Comparison of ENCODE assay signal across 32 cellular contexts in genomic region chr9:87531370-87532295, GRCh38. TPM values are rescaled to one million over a fixed set of nuclear protein-coding genes. Genes with fewer than 3 reads are reported as not detected.
DNase-seq lines count a peak whose midpoint lies in the region; ATAC-seq, FAIRE-seq and TF ChIP-seq lines count a peak whose summit lies in the region.
"Had no signal": no experiment of that assay in that cellular context is flagged by ENCODE, and none has a peak within 500 bp of the region (broad histone marks: within the 10 kb centered on the region; RNA-seq: fewer than 3 reads in every experiment).

No MANE protein-coding gene starts in this region.

- no peak for TF ChIP-seq RAD21 in H1 (IDR thresholded peaks at IDR 0.05 in 1 of 2, conservative IDR thresholded peaks at IDR 0.05 in 1 of 2; ENCODE audit: low read depth in 2 of 2, low read length in 2 of 2)

- FAIRE-seq in H1 (lab: Jason Lieb, UNC) = peak; percentile 60
- FAIRE-seq: islet of Langerhans, K562, RCC 7860 had no signal

- DNase-seq in H1 (ENCODE audit: low read depth in 1 of 2, low spot score in 2 of 2) (no peak), nephron progenitor cell (no peak), type B pancreatic cell (ENCODE audit: extremely low spot score, unreplicated experiment) (no peak)
- no peak for DNase-seq in central memory CD4-positive, alpha-beta T cell
- DNase-seq in CD4-positive, alpha-beta memory T cell = no peak
- DNase-seq: activated CD4-positive, alpha-beta T cell treated with anti-CD3 and anti-CD28 coated beads for 4 hours; activated CD8-positive, alpha-beta T cell treated with anti-CD3 and anti-CD28 coated beads, Interleukin-2, amount 10 ng/mL, durations not matched to agents 7 days and 5 days; activated naive CD4-positive, alpha-beta T cell treated with anti-CD3 and anti-CD28 coated beads, Interleukin-2, amount 50 U/mL, for 16 hours; amygdala; Caco-2; DMS53; midbrain; naive thymus-derived CD4-positive, alpha-beta T cell; NCI-H1092; NCI-H1694; NCI-H446; NCI-H774; occipital lobe; SHP77 treated with DMSO at 0.1 percent for 48 hours; stimulated activated naive CD4-positive, alpha-beta T cell treated with Interleukin-2 at 50 U/mL for 16 hours had no signal

- H2BK5ac ChIP-seq in H1 (ENCODE audit: low read depth, low read length) = peak overlapping the region; percentile 36; the same call in 1 of the 2 replicates

- H3K27ac Mint-ChIP-seq in nephron progenitor cell = peak overlapping the region; percentile 91
- peak overlapping the region; percentile 6 for H3K27ac Mint-ChIP-seq in type B pancreatic cell
- H3K27ac Mint-ChIP-seq in CD4-positive, alpha-beta memory T cell = no peak overlapping the region
- H3K27ac Mint-ChIP-seq: activated CD8-positive, alpha-beta T cell treated with anti-CD3 and anti-CD28 coated beads, Interleukin-2, amount 10 ng/mL, durations not matched to agents 7 days and 5 days; activated T-helper 17 cell treated with anti-CD3 and anti-CD28 coated beads, Interleukin-2, amount 50 U/mL, for 72 hours; naive thymus-derived CD4-positive, alpha-beta T cell; T-helper 2 cell treated with Interferon-gamma antibody and Interleukin-4, amounts not matched to agents 5 μg/mL and 100 μg/mL, for 36 hours had no signal

- H3K27me3 Mint-ChIP-seq in nephron progenitor cell (ENCODE audit: low read depth, poor library complexity) (no peaks in the 10 kb centered on the region), type B pancreatic cell (no peaks in the 10 kb centered on the region)
- H3K27me3 Mint-ChIP-seq in CD4-positive, alpha-beta memory T cell = peaks cover 0 to 5% of the 10 kb centered on the region in 2 donors
- H3K27me3 Mint-ChIP-seq: activated T-helper 17 cell treated with anti-CD3 and anti-CD28 coated beads, Interleukin-2, amount 50 U/mL, for 72 hours had no signal

- H3K4me1 ChIP-seq in HUES48 (ENCODE audit: control insufficient read depth, insufficient read depth, low read length) (peaks cover 32% of the 10 kb centered on the region), H1 (replicated peaks in 1 of 4; ENCODE audit: control insufficient read depth in 3 of 4, insufficient read depth in 4 of 4, low read length in 3 of 4) (peaks cover 8 to 19% (median 14%) of the 10 kb centered on the region in 4 experiments; a peak in 6 of 7 replicates)
- no peaks in the 10 kb centered on the region for H3K4me1 ChIP-seq in CD4-positive, alpha-beta memory T cell (ENCODE audit: insufficient read depth, low read length)
- H3K4me1 ChIP-seq: breast epithelium, Caco-2, vagina had no signal

- TF ChIP-seq POLR2A in H1 (IDR thresholded peaks at IDR 0.05; ENCODE audit: control extremely low read depth in 1 of 2, low read depth in 2 of 2, low read length in 2 of 2) = no peak

- H2BK12ac ChIP-seq in H1 (ENCODE audit: low read depth, low read length) = peak overlapping the region; percentile 85; the same call in 1 of the 2 replicates

- H3K36me3 ChIP-seq in HUES48 (ENCODE audit: control insufficient read depth, insufficient read depth, low read length) = no peaks in the 10 kb centered on the region; the same call in 1 of the 2 replicates
- no peaks in the 10 kb centered on the region for H3K36me3 ChIP-seq in H1 (ENCODE audit: control insufficient read depth in 2 of 4, insufficient read depth in 4 of 4, low read length in 3 of 4)
- no peaks in the 10 kb centered on the region for H3K36me3 ChIP-seq in CD4-positive, alpha-beta memory T cell (ENCODE audit: insufficient read depth, low read length)
- H3K36me3 ChIP-seq: breast epithelium, vagina had no signal

- H3K18ac ChIP-seq in H1 (ENCODE audit: extremely low read depth, low read length) = peak overlapping the region; percentile 48; the same call in 1 of the 2 replicates

- no peak overlapping the region for H2AK5ac ChIP-seq in H1 (ENCODE audit: low read depth, low read length)

- no peak overlapping the region for H3K23ac ChIP-seq in H1 (ENCODE audit: insufficient read length)

- no peak overlapping the region for H4K5ac ChIP-seq in H1 (ENCODE audit: insufficient read length, low read depth, low read length)

- peaks cover 9% of the 10 kb centered on the region for H3K79me1 ChIP-seq in H1 (ENCODE audit: low read depth, low read length)

- peak overlapping the region; percentile 23 for H4K91ac ChIP-seq in H1 (replicated peaks; ENCODE audit: insufficient read length, low read length)

- no peak overlapping the region for H3K4ac ChIP-seq in H1 (replicated peaks; ENCODE audit: insufficient read length, low read depth, low read length)

- no peak for TF ChIP-seq CTCF in H1 (IDR thresholded peaks at IDR 0.05; ENCODE audit: control extremely low read depth in 1 of 3, insufficient read depth in 1 of 3, low read depth in 1 of 3, low read length in 3 of 3)
- TF ChIP-seq CTCF in nephron progenitor cell (IDR thresholded peaks at IDR 0.05) = no peak
- TF ChIP-seq CTCF in type B pancreatic cell (conservative IDR thresholded peaks at IDR 0.05) = no peak

- no peak for TF ChIP-seq EP300 in H1 (IDR thresholded peaks at IDR 0.05; ENCODE audit: borderline replicate concordance in 1 of 2, low read depth in 2 of 2, low read length in 2 of 2)

- H3K27me3 ChIP-seq in HUES48 (ENCODE audit: control insufficient read depth, insufficient read depth, low read length) (no peaks in the 10 kb centered on the region), H1 (replicated peaks in 1 of 4; ENCODE audit: control insufficient read depth in 3 of 4, extremely low read depth in 1 of 4, insufficient read depth in 3 of 4, low read length in 3 of 4) (no peaks in the 10 kb centered on the region)
- H3K27me3 ChIP-seq in CD4-positive, alpha-beta memory T cell (ENCODE audit: insufficient read depth, low read length) = no peaks in the 10 kb centered on the region
- H3K27me3 ChIP-seq: breast epithelium, vagina had no signal

- peaks cover 13 to 18% of the 10 kb centered on the region in 2 experiments for H4K20me1 ChIP-seq in H1 (replicated peaks in 1 of 2; ENCODE audit: control insufficient read depth in 1 of 2, insufficient read depth in 2 of 2, low read length in 2 of 2)

- H3K9me3 Mint-ChIP-seq in nephron progenitor cell (no peaks in the 10 kb centered on the region), type B pancreatic cell (no peaks in the 10 kb centered on the region)
- peaks cover 0 to 1% (median 0%) of the 10 kb centered on the region in 8 donors for H3K9me3 Mint-ChIP-seq in CD4-positive, alpha-beta memory T cell
- H3K9me3 Mint-ChIP-seq: activated T-helper 17 cell treated with anti-CD3 and anti-CD28 coated beads, Interleukin-2, amount 50 U/mL, for 72 hours; naive thymus-derived CD4-positive, alpha-beta T cell; T-helper 2 cell treated with Interferon-gamma antibody and Interleukin-4, amounts not matched to agents 5 μg/mL and 100 μg/mL, for 36 hours had no signal

- H3K36me3 Mint-ChIP-seq in nephron progenitor cell (ENCODE audit: low read depth) (peaks cover 10% of the 10 kb centered on the region), type B pancreatic cell (peaks cover 26% of the 10 kb centered on the region)
- no peaks in the 10 kb centered on the region for H3K36me3 Mint-ChIP-seq in CD4-positive, alpha-beta memory T cell
- H3K36me3 Mint-ChIP-seq: naive thymus-derived CD4-positive, alpha-beta T cell had no signal

- H3K4me3 Mint-ChIP-seq in nephron progenitor cell (no peak overlapping the region), type B pancreatic cell (peak overlapping the region; percentile 19)
- no peak overlapping the region for H3K4me3 Mint-ChIP-seq in CD4-positive, alpha-beta memory T cell
- H3K4me3 Mint-ChIP-seq: activated CD8-positive, alpha-beta T cell treated with anti-CD3 and anti-CD28 coated beads, Interleukin-2, amount 10 ng/mL, durations not matched to agents 7 days and 5 days; activated T-helper 17 cell treated with anti-CD3 and anti-CD28 coated beads, Interleukin-2, amount 50 U/mL, for 72 hours; naive thymus-derived CD4-positive, alpha-beta T cell; T-helper 2 cell treated with Interferon-gamma antibody and Interleukin-4, amounts not matched to agents 5 μg/mL and 100 μg/mL, for 36 hours had no signal

- no peak overlapping the region for H2BK120ac ChIP-seq in H1 (replicated peaks; ENCODE audit: low read depth, low read length)

- no peaks in the 10 kb centered on the region for H3K23me2 ChIP-seq in H1 (ENCODE audit: low read depth, low read length)

- CTCF ChIA-PET in H1 (lab: Charles Lee; ENCODE audit: partially characterized antibody) = interaction anchor here (1.1 to 1.6 kb wide), 2 partner anchors 10 to 153 kb away, joined by 4 to 6 read pairs; no protein-coding TSS in a partner anchor
- CTCF ChIA-PET in CD4-positive, alpha-beta memory T cell (lab: Charles Lee; ENCODE audit: partially characterized antibody) = no interaction called here

- H3K79me2 ChIP-seq in H1 (ENCODE audit: control insufficient read depth in 1 of 2, insufficient read depth in 2 of 2, low read length in 2 of 2) = peaks cover 5 to 82% of the 10 kb centered on the region in 2 experiments; a peak in 3 of 4 replicates

- H3K27ac ChIP-seq in HUES48 (ENCODE audit: low read depth, low read length) = peak overlapping the region; percentile 72
- no peak overlapping the region for H3K27ac ChIP-seq in H1 (ENCODE audit: low read depth, low read length)
- H3K27ac ChIP-seq in CD4-positive, alpha-beta memory T cell (ENCODE audit: low read depth, low read length) = no peak overlapping the region
- H3K27ac ChIP-seq: breast epithelium, epithelial cell of prostate, vagina had no signal

- H3K4me3 ChIP-seq in HUES48 (ENCODE audit: low read depth, low read length) = no peak overlapping the region
- H3K4me3 ChIP-seq in H1 (ENCODE audit: extremely low read depth in 1 of 4, insufficient read depth in 2 of 4, low read depth in 3 of 4, low read length in 4 of 4) = no peak overlapping the region
- H3K4me3 ChIP-seq in CD4-positive, alpha-beta memory T cell (ENCODE audit: low read length in 2 of 2) = no peak overlapping the region
- H3K4me3 ChIP-seq: breast epithelium, K562, skin epidermis, vagina had no signal

- no peak for ATAC-seq in GM18870 (IDR thresholded peaks at IDR 0.05; ENCODE audit: unreplicated experiment)
- ATAC-seq: activated CD8-positive, alpha-beta T cell treated with anti-CD3 and anti-CD28 coated beads, Interleukin-2, amount 10 ng/mL, durations not matched to agents 7 days and 5 days; activated T-helper 17 cell treated with anti-CD3 and anti-CD28 coated beads, Interleukin-2, amount 50 U/mL, for 72 hours; HCT116; K562; naive thymus-derived CD4-positive, alpha-beta T cell had no signal

- 0 out of 2 replicates have a peak overlapping the region, but pooled peaks have one; percentile 67 for H2BK15ac ChIP-seq in H1 (ENCODE audit: low read length)

- 89% methylated on average over 3 of the region's 3 CpGs; no CpG with 5 or more reads in 1 of the 2 experiments for WGBS in H1 (ENCODE audit: extremely low coverage in 1 of 2, insufficient coverage in 1 of 2, insufficient read length in 1 of 2, insufficient replicate concordance in 2 of 2, low coverage in 1 of 2, low lambda C conversion rate in 2 of 2, missing lambda C conversion rate in 1 of 2), 2 experiments

- H3K4me2 ChIP-seq in H1 (ENCODE audit: insufficient read depth in 1 of 2, low read depth in 2 of 2, low read length in 2 of 2) = 0 out of 4 replicates have a peak overlapping the region, but pooled peaks of 1 of the 2 experiments have one; percentile 20

- H3K9me3 ChIP-seq in HUES48 (ENCODE audit: control insufficient read depth, insufficient read depth, low read length) (no peaks in the 10 kb centered on the region), H1 (ENCODE audit: insufficient read depth in 2 of 2, low read depth in 1 of 2, low read length in 1 of 2) (no peaks in the 10 kb centered on the region)
- H3K9me3 ChIP-seq in CD4-positive, alpha-beta memory T cell (ENCODE audit: control insufficient read depth in 1 of 2, low read length in 2 of 2) = no peaks in the 10 kb centered on the region
- H3K9me3 ChIP-seq: breast epithelium, Caco-2, vagina had no signal

- no peak overlapping the region for H3K56ac ChIP-seq in H1 (replicated peaks; ENCODE audit: insufficient read length, low read depth, low read length)

- H3K4me1 Mint-ChIP-seq in nephron progenitor cell (peaks cover 48% of the 10 kb centered on the region), type B pancreatic cell (ENCODE audit: unreplicated experiment) (peaks cover 61% of the 10 kb centered on the region)
- peaks cover 3 to 6% (median 5%) of the 10 kb centered on the region in 4 donors for H3K4me1 Mint-ChIP-seq in CD4-positive, alpha-beta memory T cell

- H3K9ac ChIP-seq in HUES48 (ENCODE audit: low read depth, low read length) (no peak overlapping the region), H1 (replicated peaks in 1 of 4; ENCODE audit: extremely low read depth in 1 of 4, low read depth in 3 of 4, low read length in 3 of 4) (no peak overlapping the region; a peak in 1 of 7 replicates)

- H2BK20ac ChIP-seq in H1 (ENCODE audit: low read length) = no peak overlapping the region; the same call in 1 of the 2 replicates

- no peak overlapping the region for H3K14ac ChIP-seq in H1 (ENCODE audit: insufficient read length)

- intact Hi-C loops in CD4-positive, alpha-beta memory T cell (cut with micrococcal nuclease) = no loop called here

- no peak overlapping the region for H4K8ac ChIP-seq in H1 (ENCODE audit: extremely low read depth, insufficient read depth, low read length)

- no peak overlapping the region for H2AFZ ChIP-seq in H1 (ENCODE audit: low read length)

- POLR2A ChIA-PET in H1 (lab: Charles Lee; ENCODE audit: partially characterized antibody) = interaction anchor here (1.3 kb wide), 1 partner anchor 9 kb away, joined by 4 read pairs; no protein-coding TSS in a partner anchor
- POLR2A ChIA-PET in CD4-positive, alpha-beta memory T cell (lab: Charles Lee; ENCODE audit: partially characterized antibody) = no interaction called here

RNA-seq across cellular contexts. Expression of gene DAPK1, which starts 34.0 kb away (rescaled TPM):
- 128 and 131 TPM in 2 replicates for total RNA-seq in H1 (2021; fragmentation: NEBNext Ultra II Directional; extraction: Animal tissue kit (Norgen Biotek cat#: 25700))
- 62.4 and 64.9 TPM in 2 replicates for polyA plus RNA-seq in H1 (2011; rRNA removed)
- 73.1 TPM for polyA plus RNA-seq in H1 (2011; cell fraction: cytosol; rRNA removed)
- polyA plus RNA-seq in H1 (2011; cell fraction: nucleus; rRNA removed) = 156 TPM
- 57.1 to 67.3 TPM (median 64.0 TPM) in 4 replicates for polyA plus RNA-seq in H1 (2012, experiment 1 of 2)
- polyA plus RNA-seq in H1 (2012, experiment 2 of 2) = 12.9 TPM
- polyA plus RNA-seq in H1 (2013, experiment 1 of 2) = 33.3 TPM
- 34.1 TPM for polyA plus RNA-seq in H1 (2013, experiment 2 of 2)
- polyA minus RNA-seq in H1 (2011; rRNA and poly(A)+ RNA removed) = 255 and 314 TPM in 2 replicates
- polyA minus RNA-seq in H1 (2011; cell fraction: cytosol; rRNA and poly(A)+ RNA removed) = 78.8 TPM
- 203 TPM for polyA minus RNA-seq in H1 (2011; cell fraction: nucleus; rRNA and poly(A)+ RNA removed)
- total RNA-seq in type B pancreatic cell (ENCODE audit: low replicate concordance) = 160 and 246 TPM in 2 replicates
- 1 to 10 TPM; 1.7 to 2.2 TPM for total RNA-seq in CD4-positive, alpha-beta memory T cell
- not detected for polyA plus RNA-seq in CD4-positive, alpha-beta memory T cell

Comparison
In these comparisons a context has a peak if more than half of its experiments do, and no peak if none do; other contexts are left out.
1. H3K27ac Mint-ChIP-seq: peak in nephron progenitor cell (single experiment) and type B pancreatic cell (single experiment); none in CD4-positive, alpha-beta memory T cell (0 of 7).
2. RNA of gene DAPK1, which starts 34.0 kb away (total RNA-seq): 160 to 246 TPM in type B pancreatic cell and 128 to 131 TPM in H1; 1.7 to 2.2 TPM in CD4-positive, alpha-beta memory T cell; every median in the first group is over 10 times any median in the second.